27 cellular contexts compared by ENCODE assay signal in genomic region chr1:33286451-33287185, GRCh38.
A peak's percentile ranks its signal among the peaks of the same experiment; 100 is the strongest.
DNase-seq lines count a peak whose midpoint lies in the region; ATAC-seq and TF ChIP-seq lines count a peak whose summit lies in the region.
"Had no signal": no experiment of that assay in that cellular context is flagged by ENCODE, and none has a peak within 500 bp of the region (broad histone marks: within the 10 kb centered on the region; RNA-seq: fewer than 3 reads in every experiment).

No MANE protein-coding gene starts in this region.

- ATAC-seq in RWPE2 (ENCODE audit: low read depth) (no peak), GM21619 (IDR thresholded peaks at IDR 0.05; ENCODE audit: unreplicated experiment) (no peak)
- ATAC-seq: activated T-helper 17 cell treated with anti-CD3 and anti-CD28 coated beads, Interleukin-2, amount 50 U/mL, for 72 hours; HCT116; K562; left colon had no signal

- no peak overlapping the region for H3K4me3 ChIP-seq in RWPE2 (ENCODE audit: severe bottlenecking)
- H3K4me3 ChIP-seq: hepatocyte, K562, MG63, smooth muscle cell, stomach had no signal

- H3K36me3 ChIP-seq in RWPE2 (ENCODE audit: low read depth), result peaks cover 17% of the 10 kb centered on the region
- H3K36me3 ChIP-seq: MG63 had no signal

- H3K27ac ChIP-seq in 22Rv1, result peak overlapping the region; percentile 33; the same call in 1 of the 2 replicates
- H3K27ac ChIP-seq in RWPE2 (ENCODE audit: poor library complexity, severe bottlenecking), result no peak overlapping the region
- H3K27ac ChIP-seq: C4-2B, hepatocyte, stomach had no signal

- no peaks in the 10 kb centered on the region for H3K4me1 ChIP-seq in RWPE2 (ENCODE audit: insufficient read depth, poor library complexity, severe bottlenecking)

- no peak for TF ChIP-seq CTCF in 22Rv1 (IDR thresholded peaks at IDR 0.05)
- TF ChIP-seq CTCF in RWPE2 (IDR thresholded peaks at IDR 0.05; ENCODE audit: poor library complexity, severe bottlenecking), result no peak

- peak; percentile 35 for DNase-seq in RWPE2 (ENCODE audit: low spot score)
- peak; percentile 82 for DNase-seq in fibroblast of gingiva (ENCODE audit: low read depth)
- peak; percentile 35 for DNase-seq in pons (ENCODE audit: low spot score)
- no peak for DNase-seq in cerebellar nuclear complex (lab: John Stamatoyannopoulos, UW)
- DNase-seq in activated CD8-positive, alpha-beta memory T cell treated with anti-CD3 and anti-CD28 coated beads, Interleukin-2, amount 50 U/mL, for 48 hours, result no peak
- DNase-seq in activated CD4-positive, alpha-beta T cell treated with anti-CD3 and anti-CD28 coated beads, Interleukin-2, amount 50 U/mL, for 4 hours, result no peak
- DNase-seq: activated B cell treated with CpG ODN at 0.5 μM for 24 hours; Calu3; effector CD4-positive, alpha-beta T cell; erythroblast; left colon; mesenchymal stem cell; MG63; NCI-H1105 treated with DMSO at 0.1 percent for 48 hours; NCI-H1930; NCI-H69; SIG-M5; stimulated activated CD4-positive, alpha-beta T cell treated with anti-CD3 and anti-CD28 coated beads, Interleukin-2, amount 100 ng/mL, for 24 hours; stomach had no signal

- H3K27me3 ChIP-seq in RWPE2 (ENCODE audit: insufficient read depth, poor library complexity, severe bottlenecking), result no peaks in the 10 kb centered on the region
- H3K27me3 ChIP-seq: hepatocyte, MG63, stomach had no signal

- no peaks in the 10 kb centered on the region for H3K9me3 ChIP-seq in RWPE2 (ENCODE audit: severe bottlenecking)
- H3K9me3 ChIP-seq: MG63, stomach had no signal

Comparison
In these comparisons a context has a peak if more than half of its experiments do, and no peak if none do; other contexts are left out.
1. DNase-seq: peak in RWPE2 (single experiment), fibroblast of gingiva (single experiment) and pons (single experiment); none in cerebellar nuclear complex (0 of 2), activated CD8-positive, alpha-beta memory T cell treated with anti-CD3 and anti-CD28 coated beads, Interleukin-2, amount 50 U/mL, for 48 hours (single experiment) and activated CD4-positive, alpha-beta T cell treated with anti-CD3 and anti-CD28 coated beads, Interleukin-2, amount 50 U/mL, for 4 hours (0 of 2).